8 cellular contexts compared by ENCODE assay signal in the genomic region with DNA sequence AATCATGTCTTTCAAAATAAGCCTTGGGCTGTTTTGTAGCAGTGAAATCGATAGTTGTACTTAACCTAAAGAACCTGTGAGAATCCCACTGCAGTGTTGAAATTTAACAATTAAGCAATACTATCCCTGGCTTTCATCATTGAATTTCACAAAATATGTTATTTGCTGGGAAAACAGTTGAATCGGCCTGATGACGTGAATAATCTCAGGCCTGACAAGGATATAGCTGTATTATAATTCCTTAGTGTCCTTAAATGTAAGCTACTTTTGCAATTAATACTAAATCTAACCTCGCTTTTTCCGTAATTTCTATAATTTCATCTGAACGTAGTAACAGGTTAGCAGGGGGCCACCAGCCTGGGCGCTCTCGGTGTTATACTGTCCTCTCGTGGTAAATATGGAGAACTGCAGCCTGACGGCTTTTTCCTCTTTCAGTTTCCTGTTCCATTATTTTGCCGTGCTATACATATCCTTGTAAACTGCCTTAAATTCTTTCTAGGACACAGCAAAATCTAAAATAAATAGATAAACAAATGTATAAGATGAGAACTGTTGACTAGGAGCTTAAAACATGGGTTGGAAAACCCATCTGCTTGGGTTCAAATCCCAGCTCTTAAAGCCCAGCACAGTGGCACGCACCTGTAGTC. TPM values are rescaled to one million over a fixed set of nuclear protein-coding genes. Genes with fewer than 3 reads are reported as not detected.
DNase-seq lines count a peak whose midpoint lies in the region; ATAC-seq and TF ChIP-seq lines count a peak whose summit lies in the region.

No MANE protein-coding gene starts in this region.

- H3K27me3 ChIP-seq in psoas muscle (ENCODE audit: insufficient read depth in 3 of 3, low read length in 2 of 3) = no peaks in the 10 kb centered on the region

- peak; percentile 100 for TF ChIP-seq CTCF in glutamatergic neuron (IDR thresholded peaks at IDR 0.05; ENCODE audit: partially characterized antibody, unreplicated experiment)
- peak; percentile 100 for TF ChIP-seq CTCF in psoas muscle (IDR thresholded peaks at IDR 0.05)

- H3K9me3 ChIP-seq in psoas muscle = no peaks in the 10 kb centered on the region

- no peak overlapping the region for H3K4me3 Mint-ChIP-seq in glutamatergic neuron (ENCODE audit: unreplicated experiment)

- H3K36me3 ChIP-seq in psoas muscle (ENCODE audit: insufficient read depth in 1 of 2, low read depth in 1 of 2) = no peaks in the 10 kb centered on the region

- intact Hi-C loops in psoas muscle (cut with DNase I) = loop anchor here (2.0 to 10.0 kb wide), 7 partner anchors 191 to 775 kb away; no protein-coding TSS in a partner anchor

- H3K27ac Mint-ChIP-seq in activated naive CD4-positive, alpha-beta T cell treated with anti-CD3 and anti-CD28 coated beads, Interleukin-2, amount 50 U/mL, for 72 hours = peak overlapping the region in 1 of 2 donors; percentile 67
- H3K27ac Mint-ChIP-seq in glutamatergic neuron (ENCODE audit: unreplicated experiment) = no peak overlapping the region

- DNase-seq in DMS114 treated with DMSO at 0.1 percent for 48 hours (lab: John Stamatoyannopoulos, UW; ENCODE audit: unreplicated experiment) (peak; percentile 30), KG1 (lab: John Stamatoyannopoulos, UW) (peak; percentile 63), SK-N-DZ (ENCODE audit: low spot score) (peak; percentile 45), glutamatergic neuron (peak; percentile 51), psoas muscle (peak in 1 of 2 donors; percentile 52)
- peak in 1 of 2 donors; percentile 59 for DNase-seq in activated naive CD4-positive, alpha-beta T cell treated with anti-CD3 and anti-CD28 coated beads, Interleukin-2, amount 50 U/mL, for 72 hours (ENCODE audit: low spot score in 2 of 2)

- ATAC-seq in GM21390 (IDR thresholded peaks at IDR 0.05; ENCODE audit: unreplicated experiment) = peak; percentile 78
- ATAC-seq in activated naive CD4-positive, alpha-beta T cell treated with anti-CD3 and anti-CD28 coated beads, Interleukin-2, amount 50 U/mL, for 72 hours = peak; percentile 70 to 81
- peak; percentile 81 to 95 (median 86) for ATAC-seq in psoas muscle
- ATAC-seq in HG02840 (IDR thresholded peaks at IDR 0.05; ENCODE audit: low FRiP score, unreplicated experiment) = no peak

- H3K4me1 ChIP-seq in psoas muscle = peaks cover 4% of the 10 kb centered on the region

- no peak overlapping the region for H3K27ac ChIP-seq in psoas muscle

- H3K27me3 Mint-ChIP-seq in glutamatergic neuron (ENCODE audit: unreplicated experiment) = no peaks in the 10 kb centered on the region

- WGBS in psoas muscle, 3 donors = 15 to 25% (median 16%) methylated on average over 12 of the region's 12 CpGs

- H3K36me3 Mint-ChIP-seq in activated naive CD4-positive, alpha-beta T cell treated with anti-CD3 and anti-CD28 coated beads, Interleukin-2, amount 50 U/mL, for 72 hours = no peaks in the 10 kb centered on the region
- H3K36me3 Mint-ChIP-seq in glutamatergic neuron (ENCODE audit: unreplicated experiment) = no peaks in the 10 kb centered on the region

- peaks cover 5% of the 10 kb centered on the region in 2 donors for H3K9me3 Mint-ChIP-seq in activated naive CD4-positive, alpha-beta T cell treated with anti-CD3 and anti-CD28 coated beads, Interleukin-2, amount 50 U/mL, for 72 hours
- no peaks in the 10 kb centered on the region for H3K9me3 Mint-ChIP-seq in glutamatergic neuron (ENCODE audit: unreplicated experiment)

- H3K4me3 ChIP-seq in psoas muscle = peak overlapping the region; percentile 47

- H3K4me1 Mint-ChIP-seq in glutamatergic neuron (ENCODE audit: low read depth, unreplicated experiment) = no peaks in the 10 kb centered on the region

RNA-seq across cellular contexts. Expression of a gene that starts 24.0 kb away (rescaled TPM):
- 6.2 and 11.1 TPM in 2 replicates for polyA plus RNA-seq in SK-N-DZ (2014; cell fraction: cytosol; rRNA removed)
- 10.3 and 15.7 TPM in 2 replicates for polyA plus RNA-seq in SK-N-DZ (2014; cell fraction: nucleus; rRNA removed)
- 10 to 100 TPM; 25.9 to 32.0 TPM for total RNA-seq in activated naive CD4-positive, alpha-beta T cell treated with anti-CD3 and anti-CD28 coated beads, Interleukin-2, amount 50 U/mL, for 72 hours
- total RNA-seq in glutamatergic neuron (ENCODE audit: unreplicated experiment) (1.9 TPM), psoas muscle (under 1 TPM in 3 of 4 donors, not detected in 1; 0.20 to 0.95 (median 0.62) TPM)
- under 1 TPM; 0.07 to 0.62 (median 0.09) TPM for polyA plus RNA-seq in psoas muscle
